In genomic region chr12:7154042-7154441, GRCh38 we compare ENCODE assay signal across 1 cellular context.
TF ChIP-seq lines count a peak whose summit lies in the region.

No MANE protein-coding gene starts in this region.

TF ChIP-seq in GM12878, 131 proteins besides CTCF, POLR2A, EP300 and RAD21:
- no peak for TF ChIP-seq NRF1 (conservative IDR thresholded peaks at IDR 0.05; ENCODE audit: low read depth, low read length)
